Comparison of ENCODE assay signal across 1 cellular context in the genomic region with DNA sequence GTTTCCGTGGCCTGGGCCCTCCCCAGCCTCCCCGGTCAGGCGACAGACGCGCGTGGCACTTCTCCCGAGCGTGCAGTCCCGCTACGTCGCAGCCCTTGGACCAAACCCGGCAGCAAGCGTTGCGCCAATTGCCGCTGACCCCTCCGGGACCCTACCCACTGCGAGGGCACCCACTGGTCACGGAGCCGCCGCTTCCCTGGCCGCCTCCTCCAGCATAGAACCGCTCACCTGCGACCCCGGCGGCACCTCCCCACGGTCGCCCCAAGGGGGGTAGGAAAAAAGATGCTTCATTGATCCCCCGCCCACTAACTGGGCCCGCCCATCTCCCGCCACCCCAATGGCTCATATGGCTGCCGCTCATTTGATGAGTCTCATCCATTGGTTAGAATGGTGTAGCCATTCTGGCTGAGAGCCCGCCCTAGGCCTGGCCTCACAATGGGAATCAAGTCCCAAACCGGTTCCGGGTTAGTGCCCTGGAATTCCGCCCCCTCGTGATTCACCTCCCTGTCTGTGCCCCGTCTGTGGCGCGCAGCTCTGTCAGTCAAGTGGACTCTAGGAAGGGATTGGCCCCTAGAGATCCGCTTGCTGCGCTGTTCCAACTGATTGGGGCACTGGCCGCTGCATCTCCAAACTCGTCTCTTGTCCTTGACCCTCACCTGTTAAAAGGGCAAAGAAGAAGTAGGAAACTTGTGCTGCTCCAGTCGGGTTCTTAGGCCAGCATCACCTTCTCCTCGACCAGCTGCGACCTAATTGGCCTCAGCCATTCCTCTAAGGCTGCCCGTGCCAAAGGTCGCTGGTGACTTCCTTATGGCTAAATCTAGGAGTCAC.
TF ChIP-seq lines count a peak whose summit lies in the region.

A gene (minus strand): TSS at position 274 of the 828 bp plus-strand sequence. CDS start 11,323 bp downstream, outside the sequence.

TF ChIP-seq in HepG2, 621 proteins besides CTCF, POLR2A, EP300 and RAD21 (continued from another document and continues in another):
- TF ChIP-seq CREB1 (IDR thresholded peaks at IDR 0.05) = peak; percentile 82
- TF ChIP-seq CREB1 (CRISPR knock-in tag; IDR thresholded peaks at IDR 0.05) = peak; percentile 89
- no peak for TF ChIP-seq SAFB2 (CRISPR knock-in tag; IDR thresholded peaks at IDR 0.05; ENCODE audit: borderline replicate concordance, low read depth)
- TF ChIP-seq, protein P1, sequence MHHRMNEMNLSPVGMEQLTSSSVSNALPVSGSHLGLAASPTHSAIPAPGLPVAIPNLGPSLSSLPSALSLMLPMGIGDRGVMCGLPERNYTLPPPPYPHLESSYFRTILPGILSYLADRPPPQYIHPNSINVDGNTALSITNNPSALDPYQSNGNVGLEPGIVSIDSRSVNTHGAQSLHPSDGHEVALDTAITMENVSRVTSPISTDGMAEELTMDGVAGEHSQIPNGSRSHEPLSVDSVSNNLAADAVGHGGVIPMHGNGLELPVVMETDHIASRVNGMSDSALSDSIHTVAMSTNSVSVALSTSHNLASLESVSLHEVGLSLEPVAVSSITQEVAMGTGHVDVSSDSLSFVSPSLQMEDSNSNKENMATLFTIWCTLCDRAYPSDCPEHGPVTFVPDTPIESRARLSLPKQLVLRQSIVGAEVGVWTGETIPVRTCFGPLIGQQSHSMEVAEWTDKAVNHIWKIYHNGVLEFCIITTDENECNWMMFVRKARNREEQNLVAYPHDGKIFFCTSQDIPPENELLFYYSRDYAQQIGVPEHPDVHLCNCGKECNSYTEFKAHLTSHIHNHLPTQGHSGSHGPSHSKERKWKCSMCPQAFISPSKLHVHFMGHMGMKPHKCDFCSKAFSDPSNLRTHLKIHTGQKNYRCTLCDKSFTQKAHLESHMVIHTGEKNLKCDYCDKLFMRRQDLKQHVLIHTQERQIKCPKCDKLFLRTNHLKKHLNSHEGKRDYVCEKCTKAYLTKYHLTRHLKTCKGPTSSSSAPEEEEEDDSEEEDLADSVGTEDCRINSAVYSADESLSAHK (CRISPR knock-in tag; IDR thresholded peaks at IDR 0.05; ENCODE audit: borderline replicate concordance) = no peak
- TF ChIP-seq MYC (CRISPR knock-in tag; IDR thresholded peaks at IDR 0.05; ENCODE audit: borderline replicate concordance) = peak; percentile 54; the same call in 1 of the 2 replicates
- TF ChIP-seq KMT2A (CRISPR knock-in tag; IDR thresholded peaks at IDR 0.05) = peak; percentile 38; the same call in 1 of the 2 replicates
- TF ChIP-seq ZNF772 (CRISPR knock-in tag; IDR thresholded peaks at IDR 0.05) = peak; percentile 64; the same call in 1 of the 2 replicates
- TF ChIP-seq ZNF644 (CRISPR knock-in tag; IDR thresholded peaks at IDR 0.05; ENCODE audit: low read depth) = peak; percentile 45; the same call in 1 of the 2 replicates
- TF ChIP-seq, protein P2, sequence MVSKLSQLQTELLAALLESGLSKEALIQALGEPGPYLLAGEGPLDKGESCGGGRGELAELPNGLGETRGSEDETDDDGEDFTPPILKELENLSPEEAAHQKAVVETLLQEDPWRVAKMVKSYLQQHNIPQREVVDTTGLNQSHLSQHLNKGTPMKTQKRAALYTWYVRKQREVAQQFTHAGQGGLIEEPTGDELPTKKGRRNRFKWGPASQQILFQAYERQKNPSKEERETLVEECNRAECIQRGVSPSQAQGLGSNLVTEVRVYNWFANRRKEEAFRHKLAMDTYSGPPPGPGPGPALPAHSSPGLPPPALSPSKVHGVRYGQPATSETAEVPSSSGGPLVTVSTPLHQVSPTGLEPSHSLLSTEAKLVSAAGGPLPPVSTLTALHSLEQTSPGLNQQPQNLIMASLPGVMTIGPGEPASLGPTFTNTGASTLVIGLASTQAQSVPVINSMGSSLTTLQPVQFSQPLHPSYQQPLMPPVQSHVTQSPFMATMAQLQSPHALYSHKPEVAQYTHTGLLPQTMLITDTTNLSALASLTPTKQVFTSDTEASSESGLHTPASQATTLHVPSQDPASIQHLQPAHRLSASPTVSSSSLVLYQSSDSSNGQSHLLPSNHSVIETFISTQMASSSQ (IDR thresholded peaks at IDR 0.05; ENCODE audit: low read depth) = no peak
- TF ChIP-seq, protein P2 (CRISPR knock-in tag; IDR thresholded peaks at IDR 0.05; ENCODE audit: borderline replicate concordance) = peak; percentile 28; the same call in 1 of the 2 replicates
- peak; percentile 91 for TF ChIP-seq KAT8 (CRISPR knock-in tag; IDR thresholded peaks at IDR 0.05)
- TF ChIP-seq, protein P3, sequence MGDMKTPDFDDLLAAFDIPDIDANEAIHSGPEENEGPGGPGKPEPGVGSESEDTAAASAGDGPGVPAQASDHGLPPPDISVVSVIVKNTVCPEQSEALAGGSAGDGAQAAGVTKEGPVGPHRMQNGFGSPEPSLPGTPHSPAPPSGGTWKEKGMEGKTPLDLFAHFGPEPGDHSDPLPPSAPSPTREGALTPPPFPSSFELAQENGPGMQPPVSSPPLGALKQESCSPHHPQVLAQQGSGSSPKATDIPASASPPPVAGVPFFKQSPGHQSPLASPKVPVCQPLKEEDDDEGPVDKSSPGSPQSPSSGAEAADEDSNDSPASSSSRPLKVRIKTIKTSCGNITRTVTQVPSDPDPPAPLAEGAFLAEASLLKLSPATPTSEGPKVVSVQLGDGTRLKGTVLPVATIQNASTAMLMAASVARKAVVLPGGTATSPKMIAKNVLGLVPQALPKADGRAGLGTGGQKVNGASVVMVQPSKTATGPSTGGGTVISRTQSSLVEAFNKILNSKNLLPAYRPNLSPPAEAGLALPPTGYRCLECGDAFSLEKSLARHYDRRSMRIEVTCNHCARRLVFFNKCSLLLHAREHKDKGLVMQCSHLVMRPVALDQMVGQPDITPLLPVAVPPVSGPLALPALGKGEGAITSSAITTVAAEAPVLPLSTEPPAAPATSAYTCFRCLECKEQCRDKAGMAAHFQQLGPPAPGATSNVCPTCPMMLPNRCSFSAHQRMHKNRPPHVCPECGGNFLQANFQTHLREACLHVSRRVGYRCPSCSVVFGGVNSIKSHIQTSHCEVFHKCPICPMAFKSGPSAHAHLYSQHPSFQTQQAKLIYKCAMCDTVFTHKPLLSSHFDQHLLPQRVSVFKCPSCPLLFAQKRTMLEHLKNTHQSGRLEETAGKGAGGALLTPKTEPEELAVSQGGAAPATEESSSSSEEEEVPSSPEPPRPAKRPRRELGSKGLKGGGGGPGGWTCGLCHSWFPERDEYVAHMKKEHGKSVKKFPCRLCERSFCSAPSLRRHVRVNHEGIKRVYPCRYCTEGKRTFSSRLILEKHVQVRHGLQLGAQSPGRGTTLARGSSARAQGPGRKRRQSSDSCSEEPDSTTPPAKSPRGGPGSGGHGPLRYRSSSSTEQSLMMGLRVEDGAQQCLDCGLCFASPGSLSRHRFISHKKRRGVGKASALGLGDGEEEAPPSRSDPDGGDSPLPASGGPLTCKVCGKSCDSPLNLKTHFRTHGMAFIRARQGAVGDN (CRISPR knock-in tag; IDR thresholded peaks at IDR 0.05) = peak; percentile 65
- peak; percentile 90 for TF ChIP-seq ELF1 (CRISPR knock-in tag; IDR thresholded peaks at IDR 0.05)
- TF ChIP-seq TARDBP (CRISPR knock-in tag; IDR thresholded peaks at IDR 0.05) = no peak
- TF ChIP-seq EED (CRISPR knock-in tag; IDR thresholded peaks at IDR 0.05) = no peak
- TF ChIP-seq, protein P4, sequence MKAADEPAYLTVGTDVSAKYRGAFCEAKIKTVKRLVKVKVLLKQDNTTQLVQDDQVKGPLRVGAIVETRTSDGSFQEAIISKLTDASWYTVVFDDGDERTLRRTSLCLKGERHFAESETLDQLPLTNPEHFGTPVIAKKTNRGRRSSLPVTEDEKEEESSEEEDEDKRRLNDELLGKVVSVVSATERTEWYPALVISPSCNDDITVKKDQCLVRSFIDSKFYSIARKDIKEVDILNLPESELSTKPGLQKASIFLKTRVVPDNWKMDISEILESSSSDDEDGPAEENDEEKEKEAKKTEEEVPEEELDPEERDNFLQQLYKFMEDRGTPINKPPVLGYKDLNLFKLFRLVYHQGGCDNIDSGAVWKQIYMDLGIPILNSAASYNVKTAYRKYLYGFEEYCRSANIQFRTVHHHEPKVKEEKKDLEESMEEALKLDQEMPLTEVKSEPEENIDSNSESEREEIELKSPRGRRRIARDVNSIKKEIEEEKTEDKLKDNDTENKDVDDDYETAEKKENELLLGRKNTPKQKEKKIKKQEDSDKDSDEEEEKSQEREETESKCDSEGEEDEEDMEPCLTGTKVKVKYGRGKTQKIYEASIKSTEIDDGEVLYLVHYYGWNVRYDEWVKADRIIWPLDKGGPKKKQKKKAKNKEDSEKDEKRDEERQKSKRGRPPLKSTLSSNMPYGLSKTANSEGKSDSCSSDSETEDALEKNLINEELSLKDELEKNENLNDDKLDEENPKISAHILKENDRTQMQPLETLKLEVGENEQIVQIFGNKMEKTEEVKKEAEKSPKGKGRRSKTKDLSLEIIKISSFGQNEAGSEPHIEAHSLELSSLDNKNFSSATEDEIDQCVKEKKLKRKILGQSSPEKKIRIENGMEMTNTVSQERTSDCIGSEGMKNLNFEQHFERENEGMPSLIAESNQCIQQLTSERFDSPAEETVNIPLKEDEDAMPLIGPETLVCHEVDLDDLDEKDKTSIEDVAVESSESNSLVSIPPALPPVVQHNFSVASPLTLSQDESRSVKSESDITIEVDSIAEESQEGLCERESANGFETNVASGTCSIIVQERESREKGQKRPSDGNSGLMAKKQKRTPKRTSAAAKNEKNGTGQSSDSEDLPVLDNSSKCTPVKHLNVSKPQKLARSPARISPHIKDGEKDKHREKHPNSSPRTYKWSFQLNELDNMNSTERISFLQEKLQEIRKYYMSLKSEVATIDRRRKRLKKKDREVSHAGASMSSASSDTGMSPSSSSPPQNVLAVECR (CRISPR knock-in tag; IDR thresholded peaks at IDR 0.05; ENCODE audit: borderline replicate concordance) = peak; percentile 77; the same call in 1 of the 2 replicates
- TF ChIP-seq ZSCAN25 (CRISPR knock-in tag; IDR thresholded peaks at IDR 0.05) = no peak
- TF ChIP-seq, protein P5, sequence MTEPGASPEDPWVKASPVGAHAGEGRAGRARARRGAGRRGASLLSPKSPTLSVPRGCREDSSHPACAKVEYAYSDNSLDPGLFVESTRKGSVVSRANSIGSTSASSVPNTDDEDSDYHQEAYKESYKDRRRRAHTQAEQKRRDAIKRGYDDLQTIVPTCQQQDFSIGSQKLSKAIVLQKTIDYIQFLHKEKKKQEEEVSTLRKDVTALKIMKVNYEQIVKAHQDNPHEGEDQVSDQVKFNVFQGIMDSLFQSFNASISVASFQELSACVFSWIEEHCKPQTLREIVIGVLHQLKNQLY (CRISPR knock-in tag; IDR thresholded peaks at IDR 0.05) = no peak
- TF ChIP-seq, protein P6, sequence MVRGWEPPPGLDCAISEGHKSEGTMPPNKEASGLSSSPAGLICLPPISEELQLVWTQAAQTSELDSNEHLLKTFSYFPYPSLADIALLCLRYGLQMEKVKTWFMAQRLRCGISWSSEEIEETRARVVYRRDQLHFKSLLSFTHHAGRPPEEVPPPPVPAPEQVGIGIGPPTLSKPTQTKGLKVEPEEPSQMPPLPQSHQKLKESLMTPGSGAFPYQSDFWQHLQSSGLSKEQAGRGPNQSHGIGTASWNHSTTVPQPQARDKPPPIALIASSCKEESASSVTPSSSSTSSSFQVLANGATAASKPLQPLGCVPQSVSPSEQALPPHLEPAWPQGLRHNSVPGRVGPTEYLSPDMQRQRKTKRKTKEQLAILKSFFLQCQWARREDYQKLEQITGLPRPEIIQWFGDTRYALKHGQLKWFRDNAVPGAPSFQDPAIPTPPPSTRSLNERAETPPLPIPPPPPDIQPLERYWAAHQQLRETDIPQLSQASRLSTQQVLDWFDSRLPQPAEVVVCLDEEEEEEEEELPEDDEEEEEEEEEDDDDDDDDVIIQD (CRISPR knock-in tag; IDR thresholded peaks at IDR 0.05; ENCODE audit: low read depth) = peak; percentile 98
- no peak for TF ChIP-seq HMG20A (CRISPR knock-in tag; IDR thresholded peaks at IDR 0.05; ENCODE audit: borderline replicate concordance)
- no peak for TF ChIP-seq ZNF282 (IDR thresholded peaks at IDR 0.05; ENCODE audit: partially characterized antibody)
- peak; percentile 57; the same call in 1 of the 2 replicates for TF ChIP-seq HOXA5 (CRISPR knock-in tag; IDR thresholded peaks at IDR 0.05)
- 0 out of 2 replicates have a peak, but pooled peaks have one; percentile 56 for TF ChIP-seq JUN (CRISPR knock-in tag; IDR thresholded peaks at IDR 0.05)
- TF ChIP-seq, protein P7, sequence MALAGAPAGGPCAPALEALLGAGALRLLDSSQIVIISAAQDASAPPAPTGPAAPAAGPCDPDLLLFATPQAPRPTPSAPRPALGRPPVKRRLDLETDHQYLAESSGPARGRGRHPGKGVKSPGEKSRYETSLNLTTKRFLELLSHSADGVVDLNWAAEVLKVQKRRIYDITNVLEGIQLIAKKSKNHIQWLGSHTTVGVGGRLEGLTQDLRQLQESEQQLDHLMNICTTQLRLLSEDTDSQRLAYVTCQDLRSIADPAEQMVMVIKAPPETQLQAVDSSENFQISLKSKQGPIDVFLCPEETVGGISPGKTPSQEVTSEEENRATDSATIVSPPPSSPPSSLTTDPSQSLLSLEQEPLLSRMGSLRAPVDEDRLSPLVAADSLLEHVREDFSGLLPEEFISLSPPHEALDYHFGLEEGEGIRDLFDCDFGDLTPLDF (CRISPR knock-in tag; IDR thresholded peaks at IDR 0.05) = peak; percentile 27; the same call in 1 of the 2 replicates
- TF ChIP-seq ZNF674 (CRISPR knock-in tag; IDR thresholded peaks at IDR 0.05; ENCODE audit: low read depth) = no peak
- TF ChIP-seq, protein P8, sequence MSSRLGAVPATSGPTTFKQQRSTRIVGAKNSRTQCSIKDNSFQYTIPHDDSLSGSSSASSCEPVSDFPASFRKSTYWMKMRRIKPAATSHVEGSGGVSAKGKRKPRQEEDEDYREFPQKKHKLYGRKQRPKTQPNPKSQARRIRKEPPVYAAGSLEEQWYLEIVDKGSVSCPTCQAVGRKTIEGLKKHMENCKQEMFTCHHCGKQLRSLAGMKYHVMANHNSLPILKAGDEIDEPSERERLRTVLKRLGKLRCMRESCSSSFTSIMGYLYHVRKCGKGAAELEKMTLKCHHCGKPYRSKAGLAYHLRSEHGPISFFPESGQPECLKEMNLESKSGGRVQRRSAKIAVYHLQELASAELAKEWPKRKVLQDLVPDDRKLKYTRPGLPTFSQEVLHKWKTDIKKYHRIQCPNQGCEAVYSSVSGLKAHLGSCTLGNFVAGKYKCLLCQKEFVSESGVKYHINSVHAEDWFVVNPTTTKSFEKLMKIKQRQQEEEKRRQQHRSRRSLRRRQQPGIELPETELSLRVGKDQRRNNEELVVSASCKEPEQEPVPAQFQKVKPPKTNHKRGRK (CRISPR knock-in tag; IDR thresholded peaks at IDR 0.05) = peak; percentile 53; the same call in 1 of the 2 replicates
- TF ChIP-seq KAT7 (CRISPR knock-in tag; IDR thresholded peaks at IDR 0.05; ENCODE audit: borderline replicate concordance) = peak; percentile 25; the same call in 1 of the 2 replicates
- no peak for TF ChIP-seq ZBTB1 (CRISPR knock-in tag; IDR thresholded peaks at IDR 0.05; ENCODE audit: borderline replicate concordance)
- no peak for TF ChIP-seq SKI (IDR thresholded peaks at IDR 0.05; ENCODE audit: partially characterized antibody)
- 0 out of 2 replicates have a peak, but pooled peaks have one; percentile 8 for TF ChIP-seq TOPORS (CRISPR knock-in tag; IDR thresholded peaks at IDR 0.05)
- no peak for TF ChIP-seq GFI1 (CRISPR knock-in tag; IDR thresholded peaks at IDR 0.05; ENCODE audit: borderline replicate concordance)
- peak; percentile 65; the same call in 1 of the 2 replicates for TF ChIP-seq FOXC1 (CRISPR knock-in tag; IDR thresholded peaks at IDR 0.05; ENCODE audit: borderline replicate concordance)
